19 cellular contexts compared by ENCODE assay signal in the genomic region with DNA sequence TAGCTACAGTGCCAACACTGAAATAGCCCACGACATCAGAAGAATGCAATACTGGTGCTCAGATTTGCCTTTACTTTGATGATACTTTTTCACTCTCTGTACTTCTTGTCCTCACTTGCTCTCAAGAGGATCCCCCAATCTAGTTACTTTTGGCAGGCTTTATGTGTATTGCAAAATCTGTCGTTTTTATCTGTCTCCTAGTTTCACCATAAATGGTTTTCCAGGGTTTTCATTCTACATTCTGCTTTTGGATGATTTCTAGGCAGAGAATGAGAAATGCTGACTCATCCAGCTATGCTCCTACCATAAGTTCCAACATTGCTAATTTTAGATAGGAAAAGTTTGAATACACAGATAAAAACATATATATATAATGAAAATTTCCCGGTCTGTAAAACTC.
DNase-seq lines count a peak whose midpoint lies in the region; ATAC-seq, FAIRE-seq and TF ChIP-seq lines count a peak whose summit lies in the region.
"Had no signal": no experiment of that assay in that cellular context is flagged by ENCODE, and none has a peak within 500 bp of the region (broad histone marks: within the 10 kb centered on the region; RNA-seq: fewer than 3 reads in every experiment).

No MANE protein-coding gene starts in this region.

- H2BK20ac ChIP-seq in IMR-90 (ENCODE audit: low read depth, low read length) (no peak overlapping the region), H1 (ENCODE audit: low read length) (no peak overlapping the region)

- no CpG with 5 or more reads among the region's 3 CpGs for WGBS in IMR-90 (ENCODE audit: extremely low coverage in 2 of 2, insufficient read length in 1 of 2), 2 experiments
- 85% methylated on average over 3 of the region's 3 CpGs; no CpG with 5 or more reads in 1 of the 2 experiments for WGBS in H1 (ENCODE audit: extremely low coverage in 1 of 2, insufficient coverage in 1 of 2, insufficient read length in 1 of 2, insufficient replicate concordance in 2 of 2, low coverage in 1 of 2, low lambda C conversion rate in 2 of 2, missing lambda C conversion rate in 1 of 2), 2 experiments

- CTCF ChIA-PET in IMR-90 (lab: Yijun Ruan, JAX) (no interaction called here), H1 (lab: Charles Lee; ENCODE audit: partially characterized antibody) (interaction anchor here (0.7 kb wide), 1 partner anchor 705 kb away, joined by 3 read pairs; no protein-coding TSS in a partner anchor)

- H4K8ac ChIP-seq in IMR-90 (ENCODE audit: low read depth in 2 of 2, low read length in 2 of 2): no peak overlapping the region
- no peak overlapping the region for H4K8ac ChIP-seq in H1 (ENCODE audit: extremely low read depth, insufficient read depth, low read length)

- H3K79me2 ChIP-seq in H1 (ENCODE audit: control insufficient read depth in 1 of 2, insufficient read depth in 2 of 2, low read length in 2 of 2): no peaks in the 10 kb centered on the region

- ATAC-seq in IMR-90 (ENCODE audit: low read depth) (no peak), upper lobe of right lung (no peak)
- ATAC-seq: HCT116 had no signal

- H2BK5ac ChIP-seq in IMR-90 (ENCODE audit: low read depth, low read length, poor library complexity, severe bottlenecking) (no peak overlapping the region), H1 (ENCODE audit: low read depth, low read length) (no peak overlapping the region)

- H3K27me3 ChIP-seq in IMR-90 (ENCODE audit: control insufficient read depth, insufficient read depth, low read length): no peaks in the 10 kb centered on the region
- H3K27me3 ChIP-seq in H1 (replicated peaks in 1 of 4; ENCODE audit: control insufficient read depth in 3 of 4, extremely low read depth in 1 of 4, insufficient read depth in 3 of 4, low read length in 3 of 4): no peaks in the 10 kb centered on the region
- no peaks in the 10 kb centered on the region for H3K27me3 ChIP-seq in upper lobe of right lung

- DNase-seq in A172 (ENCODE audit: low spot score) (peak; percentile 2), IMR-90 (no peak), H1 (ENCODE audit: low read depth in 1 of 2, low spot score in 2 of 2) (no peak), renal cortical epithelial cell (ENCODE audit: low read depth) (peak; percentile 0), upper lobe of right lung (no peak), NCI-H2196 treated with DMSO at 0.1 percent for 48 hours (lab: John Stamatoyannopoulos, UW; ENCODE audit: unreplicated experiment) (no peak)
- no peak for DNase-seq in activated naive CD4-positive, alpha-beta T cell treated with anti-CD3 and anti-CD28 coated beads, Interleukin-2, amount 50 U/mL, for 16 hours
- DNase-seq: ACHN; Calu3; CD4-positive, alpha-beta T cell; DMS79; KG1; NCI-H1105 treated with DMSO at 0.1 percent for 48 hours; NCI-H1930; NCI-H2171 treated with DMSO at 0.1 percent for 48 hours; NCI-H510A treated with DMSO at 0.1 percent for 48 hours had no signal

- POLR2A ChIA-PET in IMR-90 (lab: Charles Lee; ENCODE audit: unreplicated experiment): no interaction called here
- POLR2A ChIA-PET in H1 (lab: Charles Lee; ENCODE audit: partially characterized antibody): no interaction called here

- no peak overlapping the region for H3K23ac ChIP-seq in IMR-90 (ENCODE audit: low read depth, low read length)
- no peak overlapping the region for H3K23ac ChIP-seq in H1 (ENCODE audit: insufficient read length)

- H3K56ac ChIP-seq in IMR-90 (ENCODE audit: extremely low read depth, insufficient read depth, low read length) (no peak overlapping the region), H1 (replicated peaks; ENCODE audit: insufficient read length, low read depth, low read length) (no peak overlapping the region)

- H3K4me3 ChIP-seq in IMR-90 (ENCODE audit: insufficient read depth, low read depth, low read length): no peak overlapping the region
- no peak overlapping the region for H3K4me3 ChIP-seq in H1 (ENCODE audit: extremely low read depth in 1 of 4, insufficient read depth in 2 of 4, low read depth in 3 of 4, low read length in 4 of 4)
- no peak overlapping the region for H3K4me3 ChIP-seq in upper lobe of right lung

- H4K5ac ChIP-seq in IMR-90 (ENCODE audit: low read depth, low read length) (no peak overlapping the region), H1 (ENCODE audit: insufficient read length, low read depth, low read length) (no peak overlapping the region)

- no peak overlapping the region for H3K18ac ChIP-seq in IMR-90 (ENCODE audit: low read depth, low read length)
- no peak overlapping the region for H3K18ac ChIP-seq in H1 (ENCODE audit: extremely low read depth, low read length)

- H3K79me1 ChIP-seq in IMR-90 (ENCODE audit: low read depth in 1 of 2, low read length in 2 of 2) (no peaks in the 10 kb centered on the region), H1 (ENCODE audit: low read depth, low read length) (no peaks in the 10 kb centered on the region)

- no peak for TF ChIP-seq EP300 in H1 (IDR thresholded peaks at IDR 0.05; ENCODE audit: borderline replicate concordance in 1 of 2, low read depth in 2 of 2, low read length in 2 of 2)

- no peaks in the 10 kb centered on the region for H4K20me1 ChIP-seq in IMR-90 (ENCODE audit: insufficient read depth, low read length)
- H4K20me1 ChIP-seq in H1 (replicated peaks in 1 of 2; ENCODE audit: control insufficient read depth in 1 of 2, insufficient read depth in 2 of 2, low read length in 2 of 2): no peaks in the 10 kb centered on the region

- H3K9me3 ChIP-seq in IMR-90 (ENCODE audit: control insufficient read depth, insufficient read depth, low read length) (peaks cover 5% of the 10 kb centered on the region; the same call in 1 of the 2 replicates), H1 (ENCODE audit: insufficient read depth in 2 of 2, low read depth in 1 of 2, low read length in 1 of 2) (no peaks in the 10 kb centered on the region), upper lobe of right lung (no peaks in the 10 kb centered on the region)

- no peak for TF ChIP-seq POLR2A in IMR-90 (IDR thresholded peaks at IDR 0.05; ENCODE audit: low read depth, low read length)
- TF ChIP-seq POLR2A in H1 (IDR thresholded peaks at IDR 0.05; ENCODE audit: control extremely low read depth in 1 of 2, low read depth in 2 of 2, low read length in 2 of 2): no peak

- H3K4me1 ChIP-seq in IMR-90 (ENCODE audit: control insufficient read depth, insufficient read depth, low read length) (no peaks in the 10 kb centered on the region), H1 (replicated peaks in 1 of 4; ENCODE audit: control insufficient read depth in 3 of 4, insufficient read depth in 4 of 4, low read length in 3 of 4) (no peaks in the 10 kb centered on the region), upper lobe of right lung (no peaks in the 10 kb centered on the region)

- H2BK15ac ChIP-seq in IMR-90 (ENCODE audit: low read depth, low read length) (no peak overlapping the region), H1 (ENCODE audit: low read length) (no peak overlapping the region)

- intact Hi-C loops in IMR-90 (cut with micrococcal nuclease): no loop called here
- intact Hi-C loops in upper lobe of right lung (cut with DNase I): no loop called here

- dilution Hi-C loops in IMR-90 (cut with HindIII; ENCODE audit: low sequenced_read_pairs, unreplicated experiment): no loop called here

- H3K14ac ChIP-seq in IMR-90 (replicated peaks; ENCODE audit: low read depth, low read length): no peak overlapping the region
- no peak overlapping the region for H3K14ac ChIP-seq in H1 (ENCODE audit: insufficient read length)

- H2AFZ ChIP-seq in IMR-90 (replicated peaks; ENCODE audit: low read length, poor library complexity) (no peak overlapping the region), H1 (ENCODE audit: low read length) (peak overlapping the region; percentile 69; the same call in 1 of the 2 replicates)

- in situ Hi-C loops in IMR-90 (cut with MboI; ENCODE audit: low sequenced_read_pairs): no loop called here

- no TSS peak for BruUV-seq in IMR-90 (replicated peaks; lab: Mats Ljungman, UMichigan)

- H3K4me2 ChIP-seq in IMR-90 (ENCODE audit: low read depth, low read length): no peak overlapping the region
- H3K4me2 ChIP-seq in H1 (ENCODE audit: insufficient read depth in 1 of 2, low read depth in 2 of 2, low read length in 2 of 2): no peak overlapping the region

- H3K9ac ChIP-seq in IMR-90 (ENCODE audit: low read depth, low read length): no peak overlapping the region
- H3K9ac ChIP-seq in H1 (replicated peaks in 1 of 4; ENCODE audit: extremely low read depth in 1 of 4, low read depth in 3 of 4, low read length in 3 of 4): no peak overlapping the region

- H3K36me3 ChIP-seq in IMR-90 (ENCODE audit: control insufficient read depth, insufficient read depth, low read length): no peaks in the 10 kb centered on the region
- H3K36me3 ChIP-seq in H1 (ENCODE audit: control insufficient read depth in 2 of 4, insufficient read depth in 4 of 4, low read length in 3 of 4): no peaks in the 10 kb centered on the region
- no peaks in the 10 kb centered on the region for H3K36me3 ChIP-seq in upper lobe of right lung

- H2AK5ac ChIP-seq in IMR-90 (ENCODE audit: low read depth, low read length): no peak overlapping the region
- H2AK5ac ChIP-seq in H1 (ENCODE audit: low read depth, low read length): 0 out of 2 replicates have a peak overlapping the region, but pooled peaks have one; percentile 33

- no peak overlapping the region for H2BK12ac ChIP-seq in H1 (ENCODE audit: low read depth, low read length)

- H3K4ac ChIP-seq in IMR-90 (ENCODE audit: low read depth, low read length) (no peak overlapping the region), H1 (replicated peaks; ENCODE audit: insufficient read length, low read depth, low read length) (no peak overlapping the region)

- no peaks in the 10 kb centered on the region for H3K23me2 ChIP-seq in H1 (ENCODE audit: low read depth, low read length)

- H2AK9ac ChIP-seq in IMR-90 (replicated peaks; ENCODE audit: low read depth, low read length, poor library complexity): no peak overlapping the region

- TF ChIP-seq CTCF in IMR-90 (conservative IDR thresholded peaks at IDR 0.05; ENCODE audit: low read depth, low read length): no peak
- TF ChIP-seq CTCF in H1 (IDR thresholded peaks at IDR 0.05; ENCODE audit: control extremely low read depth in 1 of 3, insufficient read depth in 1 of 3, low read depth in 1 of 3, low read length in 3 of 3): no peak
- TF ChIP-seq CTCF in upper lobe of right lung (IDR thresholded peaks at IDR 0.05): no peak

- no peaks in the 10 kb centered on the region for H3K9me1 ChIP-seq in IMR-90 (ENCODE audit: insufficient read depth, low read length)

- H3K27ac ChIP-seq in IMR-90 (ENCODE audit: insufficient read depth, low read length) (no peak overlapping the region), H1 (ENCODE audit: low read depth, low read length) (no peak overlapping the region), upper lobe of right lung (no peak overlapping the region)

- no peak for FAIRE-seq in H1 (lab: Jason Lieb, UNC)
- FAIRE-seq: GM12891, GM19239 had no signal

- H2BK120ac ChIP-seq in IMR-90 (ENCODE audit: low read depth, low read length): no peak overlapping the region
- H2BK120ac ChIP-seq in H1 (replicated peaks; ENCODE audit: low read depth, low read length): no peak overlapping the region

- TF ChIP-seq RAD21 in IMR-90 (IDR thresholded peaks at IDR 0.05; ENCODE audit: low read length) (no peak), H1 (IDR thresholded peaks at IDR 0.05 in 1 of 2, conservative IDR thresholded peaks at IDR 0.05 in 1 of 2; ENCODE audit: low read depth in 2 of 2, low read length in 2 of 2) (no peak)

- H4K91ac ChIP-seq in IMR-90 (ENCODE audit: insufficient read depth, low read depth, low read length) (no peak overlapping the region), H1 (replicated peaks; ENCODE audit: insufficient read length, low read length) (no peak overlapping the region)

Comparison
In these comparisons a context has a peak if more than half of its experiments do, and no peak if none do; other contexts are left out.
1. DNase-seq: peak in A172 (single experiment) and renal cortical epithelial cell (single experiment); none in IMR-90 (single experiment), H1 (0 of 2), activated naive CD4-positive, alpha-beta T cell treated with anti-CD3 and anti-CD28 coated beads, Interleukin-2, amount 50 U/mL, for 16 hours (single experiment), upper lobe of right lung (single experiment) and NCI-H2196 treated with DMSO at 0.1 percent for 48 hours (single experiment).